Comparison of ENCODE assay signal across 8 cellular contexts in the genomic region with DNA sequence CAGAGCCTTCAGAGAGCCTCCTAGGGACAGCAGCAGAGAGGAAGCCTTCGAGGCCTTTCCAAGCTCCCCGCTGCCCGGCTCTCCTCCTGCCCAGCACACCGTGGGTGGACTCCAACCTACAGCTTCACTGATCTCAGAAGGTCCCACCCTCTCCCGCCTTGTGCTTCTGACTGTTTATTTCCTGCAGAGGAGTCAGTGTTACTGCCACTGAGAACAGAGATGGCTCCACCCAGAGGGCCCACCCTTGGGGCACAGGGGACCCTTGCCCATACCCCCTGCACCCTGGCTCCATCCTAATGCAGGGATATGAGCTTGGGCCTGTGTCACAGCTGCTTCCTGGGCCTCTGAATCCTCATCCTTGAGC. TPM values are rescaled to one million over a fixed set of nuclear protein-coding genes. Genes with fewer than 3 reads are reported as not detected.
DNase-seq lines count a peak whose midpoint lies in the region; ATAC-seq and TF ChIP-seq lines count a peak whose summit lies in the region.

No MANE protein-coding gene starts in this region.

- no peak for TF ChIP-seq CTCF in KMS-11 (conservative IDR thresholded peaks at IDR 0.05; ENCODE audit: low read depth, low read length)

- no peaks in the 10 kb centered on the region for H3K36me3 Mint-ChIP-seq in activated T-helper 17 cell treated with anti-CD3 and anti-CD28 coated beads, Interleukin-2, amount 50 U/mL, for 72 hours (ENCODE audit: low read depth)
- no peaks in the 10 kb centered on the region for H3K36me3 Mint-ChIP-seq in stimulated activated memory B cell treated with anti-CD40 and anti-IgM and Interleukin-4, amounts not matched to agents 10 μg/mL and 1 μg/mL and 100 μg/mL, for 72 hours

- H2AFZ ChIP-seq in KMS-11 (ENCODE audit: low read depth): peak overlapping the region; percentile 94

- DNase-seq in HuH-7.5 (ENCODE audit: low spot score) (no peak), epidermal melanocyte (ENCODE audit: insufficient read length, low spot score) (no peak), NCI-H2107 (lab: John Stamatoyannopoulos, UW) (no peak), NCI-H128 (lab: John Stamatoyannopoulos, UW; ENCODE audit: unreplicated experiment) (no peak)

- H3K27me3 Mint-ChIP-seq in activated T-helper 17 cell treated with anti-CD3 and anti-CD28 coated beads, Interleukin-2, amount 50 U/mL, for 72 hours: no peaks in the 10 kb centered on the region
- no peaks in the 10 kb centered on the region for H3K27me3 Mint-ChIP-seq in stimulated activated memory B cell treated with anti-CD40 and anti-IgM and Interleukin-4, amounts not matched to agents 10 μg/mL and 1 μg/mL and 100 μg/mL, for 72 hours

- H3K79me2 ChIP-seq in KMS-11 (ENCODE audit: insufficient read depth, low read depth): no peaks in the 10 kb centered on the region

- peak overlapping the region; percentile 100 for H3K27ac Mint-ChIP-seq in activated T-helper 17 cell treated with anti-CD3 and anti-CD28 coated beads, Interleukin-2, amount 50 U/mL, for 72 hours
- peak overlapping the region; percentile 77 for H3K27ac Mint-ChIP-seq in stimulated activated memory B cell treated with anti-CD40 and anti-IgM and Interleukin-4, amounts not matched to agents 10 μg/mL and 1 μg/mL and 100 μg/mL, for 72 hours

- peak overlapping the region; percentile 53; the same call in 1 of the 2 replicates for H3K9ac ChIP-seq in KMS-11

- no peaks in the 10 kb centered on the region for H3K36me3 ChIP-seq in KMS-11 (ENCODE audit: insufficient read depth)

- H3K4me1 ChIP-seq in KMS-11 (ENCODE audit: low read depth, poor library complexity, severe bottlenecking): peaks cover 36% of the 10 kb centered on the region

- peak overlapping the region; percentile 90 for H3K4me3 Mint-ChIP-seq in activated T-helper 17 cell treated with anti-CD3 and anti-CD28 coated beads, Interleukin-2, amount 50 U/mL, for 72 hours
- H3K4me3 Mint-ChIP-seq in stimulated activated memory B cell treated with anti-CD40 and anti-IgM and Interleukin-4, amounts not matched to agents 10 μg/mL and 1 μg/mL and 100 μg/mL, for 72 hours: no peak overlapping the region

- H3K27me3 ChIP-seq in KMS-11 (ENCODE audit: insufficient read depth, low read depth) (no peaks in the 10 kb centered on the region), layer of hippocampus (ENCODE audit: control insufficient read depth, insufficient read depth, low read length) (no peaks in the 10 kb centered on the region)

- no peaks in the 10 kb centered on the region for H4K20me1 ChIP-seq in KMS-11 (ENCODE audit: insufficient read depth)

- H3K27ac ChIP-seq in KMS-11: peak overlapping the region; percentile 63
- H3K27ac ChIP-seq in layer of hippocampus (ENCODE audit: low read depth, low read length): peak overlapping the region; percentile 96

- H3K4me3 ChIP-seq in KMS-11 (IDR thresholded peaks at IDR 0.05; ENCODE audit: insufficient read depth, low read depth, low read length): no peak overlapping the region

- H3K4me1 Mint-ChIP-seq in activated T-helper 17 cell treated with anti-CD3 and anti-CD28 coated beads, Interleukin-2, amount 50 U/mL, for 72 hours: peaks cover 19% of the 10 kb centered on the region
- H3K4me1 Mint-ChIP-seq in stimulated activated memory B cell treated with anti-CD40 and anti-IgM and Interleukin-4, amounts not matched to agents 10 μg/mL and 1 μg/mL and 100 μg/mL, for 72 hours: peaks cover 29% of the 10 kb centered on the region

- no peaks in the 10 kb centered on the region for H3K9me3 Mint-ChIP-seq in activated T-helper 17 cell treated with anti-CD3 and anti-CD28 coated beads, Interleukin-2, amount 50 U/mL, for 72 hours
- H3K9me3 Mint-ChIP-seq in stimulated activated memory B cell treated with anti-CD40 and anti-IgM and Interleukin-4, amounts not matched to agents 10 μg/mL and 1 μg/mL and 100 μg/mL, for 72 hours: no peaks in the 10 kb centered on the region

- peak overlapping the region; percentile 88 for H3K4me2 ChIP-seq in KMS-11

- peak; percentile 43 for ATAC-seq in activated T-helper 17 cell treated with anti-CD3 and anti-CD28 coated beads, Interleukin-2, amount 50 U/mL, for 72 hours (replicated peaks)
- ATAC-seq in stimulated activated memory B cell treated with anti-CD40 and anti-IgM and Interleukin-4, amounts not matched to agents 10 μg/mL and 1 μg/mL and 100 μg/mL, for 72 hours: no peak

RNA-seq across cellular contexts. Expression of a gene that starts 52.8 kb away (rescaled TPM):
- total RNA-seq in activated T-helper 17 cell treated with anti-CD3 and anti-CD28 coated beads, Interleukin-2, amount 50 U/mL, for 72 hours: 10 to 100 TPM; 33.1 to 40.8 TPM
